14 cellular contexts compared by ENCODE assay signal in genomic region chr9:92480332-92480771, GRCh38. TPM values are rescaled to one million over a fixed set of nuclear protein-coding genes. Genes with fewer than 3 reads are reported as not detected.
A peak's percentile ranks its signal among the peaks of the same experiment; 100 is the strongest.
DNase-seq lines count a peak whose midpoint lies in the region; TF ChIP-seq lines count a peak whose summit lies in the region.
"Had no signal": no experiment of that assay in that cellular context is flagged by ENCODE, and none has a peak within 500 bp of the region (broad histone marks: within the 10 kb centered on the region; RNA-seq: fewer than 3 reads in every experiment).

No MANE protein-coding gene starts in this region.

- H2BK120ac ChIP-seq in mesenchymal stem cell (ENCODE audit: low read depth, low read length): no peak overlapping the region

- no peaks in the 10 kb centered on the region for H3K79me1 ChIP-seq in mesenchymal stem cell (replicated peaks; ENCODE audit: low read length, poor library complexity, severe bottlenecking)

- no peak overlapping the region for H4K91ac ChIP-seq in mesenchymal stem cell (ENCODE audit: low read length)

- H2AFZ ChIP-seq in mesenchymal stem cell (ENCODE audit: low read depth, low read length): no peak overlapping the region

- no peaks in the 10 kb centered on the region for H3K36me3 Mint-ChIP-seq in CD4-positive, alpha-beta memory T cell

- no peak overlapping the region for H2BK15ac ChIP-seq in mesenchymal stem cell (ENCODE audit: low read depth, poor library complexity, severe bottlenecking)

- H2AK5ac ChIP-seq in mesenchymal stem cell (ENCODE audit: low read length, severe bottlenecking): no peak overlapping the region

- no peak overlapping the region for H3K4me3 Mint-ChIP-seq in CD4-positive, alpha-beta memory T cell
- H3K4me3 Mint-ChIP-seq: central memory CD8-positive, alpha-beta T cell; stimulated activated naive CD8-positive, alpha-beta T cell treated with anti-CD3 and anti-CD28 coated beads, Interleukin-15, Interleukin-2, amounts not matched to agents 100 ng/mL and 50 ng/mL, for 24 hours had no signal

- DNase-seq in NCI-H82 (lab: John Stamatoyannopoulos, UW) (peak; percentile 64), mesenchymal stem cell (peak; percentile 73), tibial artery (no peak), NCI-H748 treated with DMSO at 0.1 percent for 48 hours (lab: John Stamatoyannopoulos, UW) (no peak), cerebellar cortex (ENCODE audit: low spot score) (no peak), islet precursor cell (no peak)
- DNase-seq in CD4-positive, alpha-beta memory T cell: no peak
- DNase-seq: Calu3, head of caudate nucleus, NCI-H187 had no signal

- H3K27me3 Mint-ChIP-seq in CD4-positive, alpha-beta memory T cell: no peaks in the 10 kb centered on the region
- H3K27me3 Mint-ChIP-seq: central memory CD8-positive, alpha-beta T cell; stimulated activated naive CD8-positive, alpha-beta T cell treated with anti-CD3 and anti-CD28 coated beads, Interleukin-15, Interleukin-2, amounts not matched to agents 100 ng/mL and 50 ng/mL, for 24 hours had no signal

- intact Hi-C loops in tibial artery (cut with DNase I; ENCODE audit: low total_unique reads): no loop called here
- intact Hi-C loops in CD4-positive, alpha-beta memory T cell (cut with micrococcal nuclease): no loop called here

- H3K9ac ChIP-seq in duodenal mucosa (ENCODE audit: low read depth in 1 of 2, low read length in 2 of 2): no peak overlapping the region
- H3K9ac ChIP-seq in mesenchymal stem cell (ENCODE audit: low read length): peak overlapping the region; percentile 88

- H2BK5ac ChIP-seq in mesenchymal stem cell (ENCODE audit: low read depth, low read length, poor library complexity, severe bottlenecking): no peak overlapping the region

- H3K27me3 ChIP-seq in duodenal mucosa (ENCODE audit: control insufficient read depth in 1 of 2, insufficient read depth in 2 of 2, low read length in 2 of 2): no peaks in the 10 kb centered on the region
- no peaks in the 10 kb centered on the region for H3K27me3 ChIP-seq in mesenchymal stem cell (ENCODE audit: control insufficient read depth in 1 of 2, insufficient read depth in 1 of 2, low read length in 2 of 2)
- H3K27me3 ChIP-seq in tibial artery: no peaks in the 10 kb centered on the region
- no peaks in the 10 kb centered on the region for H3K27me3 ChIP-seq in CD4-positive, alpha-beta memory T cell (ENCODE audit: insufficient read depth, low read length)

- no peak overlapping the region for H3K14ac ChIP-seq in mesenchymal stem cell (ENCODE audit: low read length in 2 of 2)

- H3K4me3 ChIP-seq in duodenal mucosa (ENCODE audit: low read depth in 1 of 2, low read length in 2 of 2): peak overlapping the region in 1 of 2 donors; percentile 23
- peak overlapping the region in 1 of 2 experiments; percentile 65 for H3K4me3 ChIP-seq in mesenchymal stem cell (ENCODE audit: insufficient read depth in 1 of 2, low read depth in 1 of 2, low read length in 2 of 2)
- peak overlapping the region; percentile 15 to 33 for H3K4me3 ChIP-seq in tibial artery
- no peak overlapping the region for H3K4me3 ChIP-seq in CD4-positive, alpha-beta memory T cell (ENCODE audit: low read length in 2 of 2)

- TF ChIP-seq CTCF in tibial artery (IDR thresholded peaks at IDR 0.05): no peak

- H4K8ac ChIP-seq in mesenchymal stem cell (ENCODE audit: low read length): peak overlapping the region; percentile 7

- no peak overlapping the region for H3K27ac Mint-ChIP-seq in CD4-positive, alpha-beta memory T cell
- H3K27ac Mint-ChIP-seq: stimulated activated naive CD8-positive, alpha-beta T cell treated with anti-CD3 and anti-CD28 coated beads, Interleukin-15, Interleukin-2, amounts not matched to agents 100 ng/mL and 50 ng/mL, for 24 hours had no signal

- H3K23ac ChIP-seq in mesenchymal stem cell (ENCODE audit: low read length in 2 of 2): no peak overlapping the region

- 3% methylated on average over 2 of the region's 2 CpGs for WGBS in mesenchymal stem cell

- H3K36me3 ChIP-seq in duodenal mucosa (ENCODE audit: control insufficient read depth in 1 of 2, insufficient read depth in 2 of 2, low read length in 2 of 2) (no peaks in the 10 kb centered on the region), mesenchymal stem cell (ENCODE audit: control insufficient read depth in 1 of 2, insufficient read depth in 2 of 2, low read depth in 1 of 2, low read length in 2 of 2) (no peaks in the 10 kb centered on the region), tibial artery (no peaks in the 10 kb centered on the region)
- H3K36me3 ChIP-seq in CD4-positive, alpha-beta memory T cell (ENCODE audit: insufficient read depth, low read length): no peaks in the 10 kb centered on the region

- no peaks in the 10 kb centered on the region for H3K9me3 Mint-ChIP-seq in CD4-positive, alpha-beta memory T cell
- H3K9me3 Mint-ChIP-seq: central memory CD8-positive, alpha-beta T cell; stimulated activated naive CD8-positive, alpha-beta T cell treated with anti-CD3 and anti-CD28 coated beads, Interleukin-15, Interleukin-2, amounts not matched to agents 100 ng/mL and 50 ng/mL, for 24 hours had no signal

- peak overlapping the region in 1 of 2 experiments; percentile 77 for H2BK12ac ChIP-seq in mesenchymal stem cell (ENCODE audit: low read length in 2 of 2)

- H3K4me2 ChIP-seq in mesenchymal stem cell (ENCODE audit: low read length, poor library complexity, severe bottlenecking): no peak overlapping the region

- H3K4me1 ChIP-seq in duodenal mucosa (ENCODE audit: control insufficient read depth in 1 of 2, insufficient read depth in 2 of 2, low read length in 2 of 2): peaks cover 4 to 10% of the 10 kb centered on the region in 2 donors
- H3K4me1 ChIP-seq in mesenchymal stem cell (ENCODE audit: control insufficient read depth, insufficient read depth, low read depth, low read length): peaks cover 3% of the 10 kb centered on the region
- peaks cover 0 to 90% (median 35%) of the 10 kb centered on the region in 4 donors for H3K4me1 ChIP-seq in tibial artery
- no peaks in the 10 kb centered on the region for H3K4me1 ChIP-seq in CD4-positive, alpha-beta memory T cell (ENCODE audit: insufficient read depth, low read length)

- H3K4me1 Mint-ChIP-seq in CD4-positive, alpha-beta memory T cell: peaks cover 0 to 3% (median 1%) of the 10 kb centered on the region in 4 donors

- POLR2A ChIA-PET in CD4-positive, alpha-beta memory T cell (lab: Charles Lee; ENCODE audit: partially characterized antibody): interaction anchor here (0.6 to 0.8 kb wide), 2 partner anchors 12 to 45 kb away, joined by 3 read pairs; no protein-coding TSS in a partner anchor

- CTCF ChIA-PET in CD4-positive, alpha-beta memory T cell (lab: Charles Lee; ENCODE audit: partially characterized antibody): no interaction called here

- peak overlapping the region in 1 of 2 experiments; percentile 85 for H3K18ac ChIP-seq in mesenchymal stem cell (ENCODE audit: low read depth in 1 of 2, low read length in 2 of 2)

- no peak overlapping the region for H3K4ac ChIP-seq in mesenchymal stem cell (ENCODE audit: low read depth in 1 of 2, low read length in 2 of 2)

- H3K27ac ChIP-seq in duodenal mucosa (ENCODE audit: low read depth, low read length): peak overlapping the region; percentile 39
- H3K27ac ChIP-seq in mesenchymal stem cell (ENCODE audit: low read length, poor library complexity, severe bottlenecking): peak overlapping the region; percentile 50
- H3K27ac ChIP-seq in tibial artery: peak overlapping the region; percentile 81 to 85
- H3K27ac ChIP-seq in CD4-positive, alpha-beta memory T cell (ENCODE audit: low read depth, low read length): no peak overlapping the region

- H3K9me3 ChIP-seq in duodenal mucosa (ENCODE audit: control insufficient read depth in 1 of 2, low read length in 2 of 2) (no peaks in the 10 kb centered on the region), mesenchymal stem cell (ENCODE audit: control insufficient read depth, low read length) (no peaks in the 10 kb centered on the region), tibial artery (no peaks in the 10 kb centered on the region)
- no peaks in the 10 kb centered on the region for H3K9me3 ChIP-seq in CD4-positive, alpha-beta memory T cell (ENCODE audit: control insufficient read depth in 1 of 2, low read length in 2 of 2)

RNA-seq across cellular contexts. Expression of gene ASPN, which starts 2.0 kb away (rescaled TPM):
- 3.5 TPM for polyA plus RNA-seq in mesenchymal stem cell (2013, experiment 1 of 2)
- polyA plus RNA-seq in mesenchymal stem cell (2013, experiment 2 of 2): 3.7 TPM
- total RNA-seq in CD4-positive, alpha-beta memory T cell: not detected
- polyA plus RNA-seq in CD4-positive, alpha-beta memory T cell: not detected
- total RNA-seq: Calu3, HT-29 had no signal

RNA-seq across cellular contexts. Expression of gene ECM2, which starts 55.4 kb away (rescaled TPM):
- polyA plus RNA-seq in mesenchymal stem cell (2013, experiment 1 of 2): 0.18 TPM
- 0.25 TPM for polyA plus RNA-seq in mesenchymal stem cell (2013, experiment 2 of 2)
- total RNA-seq in CD4-positive, alpha-beta memory T cell: not detected
- not detected for polyA plus RNA-seq in CD4-positive, alpha-beta memory T cell
- total RNA-seq: Calu3, HT-29 had no signal

RNA-seq across cellular contexts. Expression of gene OMD, which starts 56.1 kb away (rescaled TPM):
- polyA plus RNA-seq in mesenchymal stem cell (2013, experiment 1 of 2): not detected
- polyA plus RNA-seq in mesenchymal stem cell (2013, experiment 2 of 2): not detected
- total RNA-seq in CD4-positive, alpha-beta memory T cell: not detected
- under 1 TPM; 0.07 to 0.09 TPM for polyA plus RNA-seq in CD4-positive, alpha-beta memory T cell
- total RNA-seq: HT-29 had no signal

Comparison
In these comparisons a context has a peak if more than half of its experiments do, and no peak if none do; other contexts are left out.
1. DNase-seq: peak in NCI-H82 (single experiment) and mesenchymal stem cell (single experiment); none in tibial artery (0 of 2), NCI-H748 treated with DMSO at 0.1 percent for 48 hours (single experiment), CD4-positive, alpha-beta memory T cell (0 of 5), cerebellar cortex (single experiment) and islet precursor cell (single experiment).
2. H3K4me3 ChIP-seq: peak in tibial artery (2 of 2); none in CD4-positive, alpha-beta memory T cell (0 of 2).